ENCODE assay signal across 9 cellular contexts in the genomic region with DNA sequence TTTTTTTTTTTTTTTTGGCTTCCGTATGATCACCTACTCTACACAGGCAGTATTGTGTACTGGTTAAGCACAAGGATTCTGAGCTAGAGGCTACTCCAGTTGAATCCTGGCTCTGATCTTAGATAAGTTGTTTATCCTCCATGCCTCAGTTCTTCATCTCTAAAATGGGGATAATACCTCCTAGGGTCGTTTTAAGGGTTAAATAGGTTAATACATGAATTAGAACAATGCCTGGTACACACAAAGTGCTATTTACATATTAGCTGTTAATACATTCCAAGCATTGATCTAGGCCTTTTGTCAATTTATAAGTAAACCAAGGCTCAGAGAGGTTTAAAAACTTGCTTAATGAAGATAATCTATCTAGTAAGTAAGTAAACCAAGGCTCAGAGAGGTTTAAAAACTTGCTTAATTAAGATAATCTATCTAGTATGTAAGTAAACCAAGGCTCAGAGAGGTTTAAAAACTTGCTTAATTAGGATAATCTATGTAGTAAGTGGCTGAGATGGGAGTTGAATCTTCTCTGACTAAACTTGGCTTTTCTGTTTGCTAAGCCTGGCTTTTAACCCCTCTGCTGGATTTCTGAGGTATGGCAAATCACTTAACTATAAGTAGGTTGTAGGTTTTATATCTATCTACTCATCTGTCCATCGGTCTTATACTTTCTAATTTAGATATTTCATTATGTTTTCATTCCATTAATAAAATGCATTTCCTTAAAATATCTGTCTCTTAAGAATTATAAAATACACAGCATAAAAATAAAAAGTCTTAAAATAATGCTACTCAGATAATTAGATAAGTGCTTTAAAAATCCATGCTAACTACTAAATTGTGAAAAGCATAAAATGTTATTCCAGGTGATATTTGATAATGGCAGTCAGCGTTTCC. TPM values are rescaled to one million over a fixed set of nuclear protein-coding genes. Genes with fewer than 3 reads are reported as not detected.
DNase-seq lines count a peak whose midpoint lies in the region; ATAC-seq and FAIRE-seq lines count a peak whose summit lies in the region.
"Had no signal": no experiment of that assay in that cellular context is flagged by ENCODE, and none has a peak within 500 bp of the region (broad histone marks: within the 10 kb centered on the region; RNA-seq: fewer than 3 reads in every experiment).

No MANE protein-coding gene starts in this region.

- no peak for ATAC-seq in activated T-cell treated with anti-CD3 and anti-CD28 coated beads, Interleukin-2, amount 50 U/mL, for 72 hours (replicated peaks in 1 of 2)
- ATAC-seq in HG02588 (IDR thresholded peaks at IDR 0.05; ENCODE audit: unreplicated experiment), result peak; percentile 3
- ATAC-seq in central memory CD8-positive, alpha-beta T cell (replicated peaks; ENCODE audit: extremely low read depth, poor library complexity, severe bottlenecking), result peak; percentile 36

- H3K4me1 ChIP-seq in small intestine (ENCODE audit: control insufficient read depth in 2 of 2, insufficient read depth in 1 of 2, low read depth in 1 of 2, low read length in 1 of 2), result peaks cover 0 to 3% of the 10 kb centered on the region in 2 donors

- no peak for DNase-seq in activated T-cell treated with anti-CD3 and anti-CD28 coated beads, Interleukin-2, amount 50 U/mL, for 24 hours
- no peak for DNase-seq in activated T-cell treated with anti-CD3 and anti-CD28 coated beads, Interleukin-2, amount 50 U/mL, for 72 hours
- DNase-seq in NCI-H1694 treated with DMSO at 0.1 percent for 48 hours (lab: John Stamatoyannopoulos, UW) (peak; percentile 70), small intestine (peak; percentile 14), GM19240 (ENCODE audit: insufficient read length, low spot score) (no peak), hippocampal formation (lab: John Stamatoyannopoulos, UW) (no peak)
- DNase-seq in central memory CD8-positive, alpha-beta T cell (ENCODE audit: low spot score in 2 of 2), result no peak

- H3K36me3 Mint-ChIP-seq in activated T-cell treated with anti-CD3 and anti-CD28 coated beads, Interleukin-2, amount 50 U/mL, for 24 hours (ENCODE audit: low read depth), result no peaks in the 10 kb centered on the region
- no peaks in the 10 kb centered on the region for H3K36me3 Mint-ChIP-seq in activated T-cell treated with anti-CD3 and anti-CD28 coated beads, Interleukin-2, amount 50 U/mL, for 72 hours (ENCODE audit: insufficient read depth in 2 of 2)
- peaks cover 6% of the 10 kb centered on the region for H3K36me3 Mint-ChIP-seq in central memory CD8-positive, alpha-beta T cell (ENCODE audit: insufficient read depth)
- H3K36me3 Mint-ChIP-seq: activated naive CD4-positive, alpha-beta T cell treated with anti-CD3 and anti-CD28 coated beads, Interleukin-2, amount 50 U/mL, for 72 hours had no signal

- H3K27ac Mint-ChIP-seq in activated T-cell treated with anti-CD3 and anti-CD28 coated beads, Interleukin-2, amount 50 U/mL, for 24 hours, result peak overlapping the region; percentile 79
- H3K27ac Mint-ChIP-seq in activated T-cell treated with anti-CD3 and anti-CD28 coated beads, Interleukin-2, amount 50 U/mL, for 72 hours, result no peak overlapping the region
- no peak overlapping the region for H3K27ac Mint-ChIP-seq in central memory CD8-positive, alpha-beta T cell (ENCODE audit: low read depth)

- 59 to 75% (median 67%) methylated on average over 4 of the region's 4 CpGs for WGBS in small intestine, 3 donors

- H3K4me3 ChIP-seq in small intestine (ENCODE audit: low read depth in 1 of 2, low read length in 2 of 2), result no peak overlapping the region

- no peak overlapping the region for H3K27ac ChIP-seq in small intestine (ENCODE audit: low read depth in 1 of 2, low read length in 1 of 2)

- no peaks in the 10 kb centered on the region for H3K9me3 Mint-ChIP-seq in activated T-cell treated with anti-CD3 and anti-CD28 coated beads, Interleukin-2, amount 50 U/mL, for 24 hours
- H3K9me3 Mint-ChIP-seq in activated T-cell treated with anti-CD3 and anti-CD28 coated beads, Interleukin-2, amount 50 U/mL, for 72 hours, result no peaks in the 10 kb centered on the region
- no peaks in the 10 kb centered on the region for H3K9me3 Mint-ChIP-seq in central memory CD8-positive, alpha-beta T cell
- H3K9me3 Mint-ChIP-seq: activated naive CD4-positive, alpha-beta T cell treated with anti-CD3 and anti-CD28 coated beads, Interleukin-2, amount 50 U/mL, for 72 hours had no signal

- H3K27me3 Mint-ChIP-seq in activated T-cell treated with anti-CD3 and anti-CD28 coated beads, Interleukin-2, amount 50 U/mL, for 24 hours, result peaks cover 3% of the 10 kb centered on the region
- H3K27me3 Mint-ChIP-seq in activated T-cell treated with anti-CD3 and anti-CD28 coated beads, Interleukin-2, amount 50 U/mL, for 72 hours (ENCODE audit: low read depth), result peaks cover 6% of the 10 kb centered on the region
- no peaks in the 10 kb centered on the region for H3K27me3 Mint-ChIP-seq in central memory CD8-positive, alpha-beta T cell

- no peaks in the 10 kb centered on the region for H3K36me3 ChIP-seq in small intestine (ENCODE audit: control insufficient read depth in 2 of 2, insufficient read depth in 2 of 2, low read length in 2 of 2)

- no peaks in the 10 kb centered on the region for H3K9me3 ChIP-seq in small intestine (ENCODE audit: control insufficient read depth, low read depth)

- peaks cover 79% of the 10 kb centered on the region for H3K4me1 Mint-ChIP-seq in activated T-cell treated with anti-CD3 and anti-CD28 coated beads, Interleukin-2, amount 50 U/mL, for 24 hours (ENCODE audit: low read depth)
- H3K4me1 Mint-ChIP-seq in activated T-cell treated with anti-CD3 and anti-CD28 coated beads, Interleukin-2, amount 50 U/mL, for 72 hours (ENCODE audit: low read depth), result peaks cover 81% of the 10 kb centered on the region
- H3K4me1 Mint-ChIP-seq in central memory CD8-positive, alpha-beta T cell, result peaks cover 41% of the 10 kb centered on the region

- no peaks in the 10 kb centered on the region for H3K27me3 ChIP-seq in small intestine (ENCODE audit: control insufficient read depth in 2 of 2, insufficient read depth in 2 of 2, low read length in 2 of 2)

- H3K4me3 Mint-ChIP-seq in activated T-cell treated with anti-CD3 and anti-CD28 coated beads, Interleukin-2, amount 50 U/mL, for 24 hours, result no peak overlapping the region
- H3K4me3 Mint-ChIP-seq in activated T-cell treated with anti-CD3 and anti-CD28 coated beads, Interleukin-2, amount 50 U/mL, for 72 hours, result no peak overlapping the region
- H3K4me3 Mint-ChIP-seq in central memory CD8-positive, alpha-beta T cell, result no peak overlapping the region

- peak; percentile 23 for FAIRE-seq in small intestine (lab: Jason Lieb, UNC)

RNA-seq across cellular contexts. Expression of a gene that starts 59.2 kb away (rescaled TPM):
- total RNA-seq in activated T-cell treated with anti-CD3 and anti-CD28 coated beads, Interleukin-2, amount 50 U/mL, for 72 hours, result 1 to 10 TPM; 6.2 to 7.2 TPM
- 10 to 100 TPM in 2 of 3 donors, 1 to 10 TPM in 1; 8.3 to 15.5 (median 10.5) TPM for polyA plus RNA-seq in small intestine

Comparison
In these comparisons a context has a peak if more than half of its experiments do, and no peak if none do; other contexts are left out.
1. DNase-seq: peak in NCI-H1694 treated with DMSO at 0.1 percent for 48 hours (single experiment) and small intestine (single experiment); none in activated T-cell treated with anti-CD3 and anti-CD28 coated beads, Interleukin-2, amount 50 U/mL, for 24 hours (single experiment), activated T-cell treated with anti-CD3 and anti-CD28 coated beads, Interleukin-2, amount 50 U/mL, for 72 hours (0 of 2), central memory CD8-positive, alpha-beta T cell (0 of 2), GM19240 (single experiment) and hippocampal formation (0 of 2).
2. ATAC-seq: peak in HG02588 (single experiment) and central memory CD8-positive, alpha-beta T cell (single experiment); none in activated T-cell treated with anti-CD3 and anti-CD28 coated beads, Interleukin-2, amount 50 U/mL, for 72 hours (0 of 2).